11 cellular contexts compared by ENCODE assay signal in the genomic region with DNA sequence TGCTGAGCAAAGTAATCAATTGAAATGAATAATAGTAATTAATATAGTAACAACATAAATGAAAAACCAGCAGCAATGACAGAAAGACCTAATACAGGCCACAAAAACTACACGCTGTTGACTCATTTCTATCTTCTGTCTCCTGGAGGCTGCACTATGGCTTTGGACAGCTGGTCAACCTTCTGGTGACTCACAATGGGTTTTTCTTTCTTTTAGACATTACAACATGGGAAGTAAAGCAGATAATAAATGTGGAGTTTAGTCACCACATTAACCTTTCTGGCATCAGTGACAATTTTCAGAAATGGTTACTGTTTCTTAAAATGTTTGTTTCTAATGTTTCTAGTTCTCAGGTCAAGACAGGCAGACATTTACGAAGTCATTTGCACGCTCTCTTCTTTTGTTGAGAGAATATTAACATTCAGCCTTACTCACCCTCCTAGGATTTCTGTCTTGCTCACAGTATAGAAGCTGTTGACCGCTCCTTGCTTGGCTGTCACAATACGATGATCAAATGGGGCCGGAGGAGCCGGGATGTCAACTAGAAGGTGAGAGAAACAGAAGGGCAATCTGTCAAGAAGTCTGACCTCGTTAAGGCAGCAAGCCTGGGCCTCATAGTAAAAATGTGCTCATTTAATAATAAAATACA.
DNase-seq lines count a peak whose midpoint lies in the region; ATAC-seq and TF ChIP-seq lines count a peak whose summit lies in the region.
"Had no signal": no experiment of that assay in that cellular context is flagged by ENCODE, and none has a peak within 500 bp of the region (broad histone marks: within the 10 kb centered on the region; RNA-seq: fewer than 3 reads in every experiment).

No MANE protein-coding gene starts in this region.

- WGBS in GM23248 (ENCODE audit: low coverage in 1 of 2, low lambda C conversion rate in 2 of 2, missing lambda C conversion rate in 2 of 2), 2 experiments, result 77 to 81% methylated on average over 8 of the region's 8 CpGs

- peaks cover 8% of the 10 kb centered on the region for H3K4me1 ChIP-seq in GM23248 (ENCODE audit: insufficient read depth)

- no peaks in the 10 kb centered on the region for H3K9me2 ChIP-seq in GM23248 (ENCODE audit: insufficient read depth)

- no peaks in the 10 kb centered on the region for H3K9me3 ChIP-seq in GM23248 (ENCODE audit: low read depth)

- H3K9ac ChIP-seq in GM23248, result no peak overlapping the region

- POLR2A ChIA-PET in AG04449 (lab: Yijun Ruan, JAX), result no interaction called here

- H3F3A ChIP-seq in GM23248 (ENCODE audit: insufficient read depth), result peaks cover 15% of the 10 kb centered on the region

- H3K27me3 ChIP-seq in GM23248 (replicated peaks; ENCODE audit: insufficient read depth), result no peaks in the 10 kb centered on the region

- ATAC-seq in HG03378 (IDR thresholded peaks at IDR 0.05; ENCODE audit: unreplicated experiment), result no peak

- H3K4me2 ChIP-seq in GM23248 (ENCODE audit: unreplicated experiment), result no peak overlapping the region

- no peak overlapping the region for H2AFZ ChIP-seq in GM23248

- TF ChIP-seq CTCF in AG04449 (IDR thresholded peaks at IDR 0.05; ENCODE audit: insufficient read depth, low read length, missing control alignments), result no peak

- H3K79me2 ChIP-seq in GM23248 (ENCODE audit: insufficient read depth), result no peaks in the 10 kb centered on the region

- in situ Hi-C loops in GM23248 (cut with MboI), result no loop called here
- in situ Hi-C loops in SK-MEL-5 (cut with HindIII; ENCODE audit: low pct_unique_long_range_greater_than_20kb, low sequenced_read_pairs), result no loop called here

- H4K20me1 ChIP-seq in GM23248 (ENCODE audit: insufficient read depth), result no peaks in the 10 kb centered on the region

- DNase-seq in AG04449 (ENCODE audit: low read depth, low spot score) (peak; percentile 34), GM23248 (peak; percentile 93), SK-MEL-5 (ENCODE audit: low read depth, low spot score) (peak; percentile 27), fibroblast of the conjunctiva (ENCODE audit: low read depth) (peak; percentile 21), NCI-H187 treated with DMSO at 0.1 percent for 48 hours (lab: John Stamatoyannopoulos, UW) (no peak), T-helper 9 cell (no peak), NCI-H2081 (lab: John Stamatoyannopoulos, UW) (no peak)
- DNase-seq: CD4-positive, alpha-beta memory T cell; Karpas-422; SIG-M5 had no signal

- H3K27ac ChIP-seq in GM23248, result no peak overlapping the region; the same call in 1 of the 2 replicates

- no peaks in the 10 kb centered on the region for H3K36me3 ChIP-seq in GM23248 (ENCODE audit: low read depth)

- H3K4me3 ChIP-seq in AG04449 (ENCODE audit: low read depth, low read length), result no peak overlapping the region
- no peak overlapping the region for H3K4me3 ChIP-seq in GM23248

- CTCF ChIA-PET in AG04449 (lab: Yijun Ruan, JAX), result no interaction called here

Comparison
In these comparisons a context has a peak if more than half of its experiments do, and no peak if none do; other contexts are left out.
1. DNase-seq: peak in AG04449 (single experiment), GM23248 (single experiment), SK-MEL-5 (single experiment) and fibroblast of the conjunctiva (single experiment); none in NCI-H187 treated with DMSO at 0.1 percent for 48 hours (single experiment), T-helper 9 cell (single experiment) and NCI-H2081 (0 of 2).